ENCODE assay signal across 1 cellular context in the genomic region with DNA sequence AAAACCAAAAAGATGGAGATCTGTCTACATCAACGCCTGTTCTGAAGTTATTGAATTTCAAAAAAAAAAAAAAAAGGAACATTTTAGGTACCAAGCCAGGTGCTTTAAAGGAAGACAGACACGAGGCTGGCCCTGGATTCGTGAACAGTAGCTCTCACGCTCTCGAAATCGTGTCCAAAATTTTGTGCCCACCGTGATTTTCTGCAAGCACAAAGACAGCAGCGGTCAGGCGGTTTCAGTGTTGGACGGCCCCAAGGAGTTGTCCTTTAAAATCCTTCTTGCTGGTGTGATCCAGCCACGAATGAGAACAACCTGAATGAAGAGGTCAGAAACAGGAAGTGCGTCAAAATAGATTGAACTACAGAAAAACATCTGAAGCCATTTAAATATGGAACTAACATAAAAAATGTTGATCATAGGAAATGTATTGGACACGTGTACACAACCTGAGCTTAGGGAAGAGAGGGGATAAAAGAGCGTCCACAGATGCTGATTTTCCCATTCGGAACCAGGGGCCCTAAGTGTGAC.
TF ChIP-seq lines count a peak whose summit lies in the region.

No MANE protein-coding gene starts in this region.

TF ChIP-seq in K562, 482 proteins besides CTCF, POLR2A, EP300 and RAD21 (continued from another document):
- TF ChIP-seq, protein P1, sequence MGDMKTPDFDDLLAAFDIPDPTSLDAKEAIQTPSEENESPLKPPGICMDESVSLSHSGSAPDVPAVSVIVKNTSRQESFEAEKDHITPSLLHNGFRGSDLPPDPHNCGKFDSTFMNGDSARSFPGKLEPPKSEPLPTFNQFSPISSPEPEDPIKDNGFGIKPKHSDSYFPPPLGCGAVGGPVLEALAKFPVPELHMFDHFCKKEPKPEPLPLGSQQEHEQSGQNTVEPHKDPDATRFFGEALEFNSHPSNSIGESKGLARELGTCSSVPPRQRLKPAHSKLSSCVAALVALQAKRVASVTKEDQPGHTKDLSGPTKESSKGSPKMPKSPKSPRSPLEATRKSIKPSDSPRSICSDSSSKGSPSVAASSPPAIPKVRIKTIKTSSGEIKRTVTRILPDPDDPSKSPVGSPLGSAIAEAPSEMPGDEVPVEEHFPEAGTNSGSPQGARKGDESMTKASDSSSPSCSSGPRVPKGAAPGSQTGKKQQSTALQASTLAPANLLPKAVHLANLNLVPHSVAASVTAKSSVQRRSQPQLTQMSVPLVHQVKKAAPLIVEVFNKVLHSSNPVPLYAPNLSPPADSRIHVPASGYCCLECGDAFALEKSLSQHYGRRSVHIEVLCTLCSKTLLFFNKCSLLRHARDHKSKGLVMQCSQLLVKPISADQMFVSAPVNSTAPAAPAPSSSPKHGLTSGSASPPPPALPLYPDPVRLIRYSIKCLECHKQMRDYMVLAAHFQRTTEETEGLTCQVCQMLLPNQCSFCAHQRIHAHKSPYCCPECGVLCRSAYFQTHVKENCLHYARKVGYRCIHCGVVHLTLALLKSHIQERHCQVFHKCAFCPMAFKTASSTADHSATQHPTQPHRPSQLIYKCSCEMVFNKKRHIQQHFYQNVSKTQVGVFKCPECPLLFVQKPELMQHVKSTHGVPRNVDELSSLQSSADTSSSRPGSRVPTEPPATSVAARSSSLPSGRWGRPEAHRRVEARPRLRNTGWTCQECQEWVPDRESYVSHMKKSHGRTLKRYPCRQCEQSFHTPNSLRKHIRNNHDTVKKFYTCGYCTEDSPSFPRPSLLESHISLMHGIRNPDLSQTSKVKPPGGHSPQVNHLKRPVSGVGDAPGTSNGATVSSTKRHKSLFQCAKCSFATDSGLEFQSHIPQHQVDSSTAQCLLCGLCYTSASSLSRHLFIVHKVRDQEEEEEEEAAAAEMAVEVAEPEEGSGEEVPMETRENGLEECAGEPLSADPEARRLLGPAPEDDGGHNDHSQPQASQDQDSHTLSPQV (IDR thresholded peaks at IDR 0.05) = no peak
- TF ChIP-seq TBL1XR1 (IDR thresholded peaks at IDR 0.05; ENCODE audit: low read length in 2 of 2) = no peak
- no peak for TF ChIP-seq NFE2L1 (tag; IDR thresholded peaks at IDR 0.05; ENCODE audit: borderline replicate concordance, low read depth)
- no peak for TF ChIP-seq ZC3H11A (IDR thresholded peaks at IDR 0.05; ENCODE audit: low read depth, low read length)
- peak; percentile 69 for TF ChIP-seq L3MBTL2 (IDR thresholded peaks at IDR 0.05)
- TF ChIP-seq PHF21A (IDR thresholded peaks at IDR 0.05; ENCODE audit: borderline replicate concordance, low read depth) = no peak
- no peak for TF ChIP-seq TGIF2 (CRISPR knock-in tag; IDR thresholded peaks at IDR 0.05)
- TF ChIP-seq, protein P2, sequence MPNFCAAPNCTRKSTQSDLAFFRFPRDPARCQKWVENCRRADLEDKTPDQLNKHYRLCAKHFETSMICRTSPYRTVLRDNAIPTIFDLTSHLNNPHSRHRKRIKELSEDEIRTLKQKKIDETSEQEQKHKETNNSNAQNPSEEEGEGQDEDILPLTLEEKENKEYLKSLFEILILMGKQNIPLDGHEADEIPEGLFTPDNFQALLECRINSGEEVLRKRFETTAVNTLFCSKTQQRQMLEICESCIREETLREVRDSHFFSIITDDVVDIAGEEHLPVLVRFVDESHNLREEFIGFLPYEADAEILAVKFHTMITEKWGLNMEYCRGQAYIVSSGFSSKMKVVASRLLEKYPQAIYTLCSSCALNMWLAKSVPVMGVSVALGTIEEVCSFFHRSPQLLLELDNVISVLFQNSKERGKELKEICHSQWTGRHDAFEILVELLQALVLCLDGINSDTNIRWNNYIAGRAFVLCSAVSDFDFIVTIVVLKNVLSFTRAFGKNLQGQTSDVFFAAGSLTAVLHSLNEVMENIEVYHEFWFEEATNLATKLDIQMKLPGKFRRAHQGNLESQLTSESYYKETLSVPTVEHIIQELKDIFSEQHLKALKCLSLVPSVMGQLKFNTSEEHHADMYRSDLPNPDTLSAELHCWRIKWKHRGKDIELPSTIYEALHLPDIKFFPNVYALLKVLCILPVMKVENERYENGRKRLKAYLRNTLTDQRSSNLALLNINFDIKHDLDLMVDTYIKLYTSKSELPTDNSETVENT (CRISPR knock-in tag; IDR thresholded peaks at IDR 0.05) = no peak
- TF ChIP-seq ZNF57 (CRISPR knock-in tag; IDR thresholded peaks at IDR 0.05) = no peak
- TF ChIP-seq, protein P3, sequence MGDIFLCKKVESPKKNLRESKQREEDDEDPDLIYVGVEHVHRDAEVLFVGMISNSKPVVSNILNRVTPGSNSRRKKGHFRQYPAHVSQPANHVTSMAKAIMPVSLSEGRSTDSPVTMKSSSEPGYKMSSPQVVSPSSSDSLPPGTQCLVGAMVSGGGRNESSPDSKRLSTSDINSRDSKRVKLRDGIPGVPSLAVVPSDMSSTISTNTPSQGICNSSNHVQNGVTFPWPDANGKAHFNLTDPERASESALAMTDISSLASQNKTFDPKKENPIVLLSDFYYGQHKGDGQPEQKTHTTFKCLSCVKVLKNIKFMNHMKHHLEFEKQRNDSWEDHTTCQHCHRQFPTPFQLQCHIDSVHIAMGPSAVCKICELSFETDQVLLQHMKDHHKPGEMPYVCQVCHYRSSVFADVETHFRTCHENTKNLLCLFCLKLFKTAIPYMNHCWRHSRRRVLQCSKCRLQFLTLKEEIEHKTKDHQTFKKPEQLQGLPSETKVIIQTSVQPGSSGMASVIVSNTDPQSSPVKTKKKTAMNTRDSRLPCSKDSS (IDR thresholded peaks at IDR 0.05; ENCODE audit: low read depth, partially characterized antibody) = no peak
- TF ChIP-seq PTBP1 (IDR thresholded peaks at IDR 0.05; ENCODE audit: low read depth, low read length) = no peak
